ENCODE assay signal across 29 cellular contexts in the genomic region with DNA sequence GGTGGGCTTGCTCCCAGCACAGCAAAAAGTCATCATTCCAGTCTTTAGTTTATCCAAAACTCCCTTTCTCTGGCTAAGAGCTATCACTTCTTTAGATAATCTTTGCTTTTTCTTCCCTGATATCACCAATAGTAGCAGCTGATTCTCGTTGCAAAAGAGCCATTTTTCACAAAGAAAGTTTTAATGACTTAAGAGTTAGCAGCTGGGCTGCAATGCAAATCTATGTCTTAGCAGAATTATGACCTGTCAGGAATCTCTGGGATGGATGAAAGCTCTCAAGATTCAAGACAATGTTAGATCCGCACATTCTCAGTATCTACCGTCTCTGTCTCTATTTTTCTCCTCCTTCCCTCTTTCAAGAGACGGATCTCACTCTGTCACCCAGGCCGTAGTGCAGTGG. TPM values are rescaled to one million over a fixed set of nuclear protein-coding genes. Genes with fewer than 3 reads are reported as not detected.
DNase-seq lines count a peak whose midpoint lies in the region; ATAC-seq and TF ChIP-seq lines count a peak whose summit lies in the region.
"Had no signal": no experiment of that assay in that cellular context is flagged by ENCODE, and none has a peak within 500 bp of the region (broad histone marks: within the 10 kb centered on the region; RNA-seq: fewer than 3 reads in every experiment).

No MANE protein-coding gene starts in this region.

- peaks cover 24% of the 10 kb centered on the region for H3K36me3 Mint-ChIP-seq in nephron (ENCODE audit: low read depth)
- H3K36me3 Mint-ChIP-seq: activated CD4-positive, alpha-beta memory T cell treated with anti-CD3 and anti-CD28 coated beads for 36 hours; activated naive CD4-positive, alpha-beta T cell treated with anti-CD3 and anti-CD28 coated beads, Interleukin-2, amount 50 U/mL, for 24 hours; CD4-positive, alpha-beta memory T cell; stimulated activated memory B cell treated with anti-CD40 and anti-IgM and Interleukin-4, amounts not matched to agents 10 μg/mL and 1 μg/mL and 100 μg/mL, for 72 hours had no signal

- peaks cover 3% of the 10 kb centered on the region for H3K36me3 ChIP-seq in cardiac muscle cell
- H3K36me3 ChIP-seq: right lobe of liver, vagina had no signal

- intact Hi-C loops in left cardiac atrium (cut with DNase I) (loop anchor here in 1 of 2 donors (2.0 kb wide), 1 partner anchor 25 kb away; no protein-coding TSS in a partner anchor), right cardiac atrium (cut with DNase I) (no loop called here)

- H3K4me3 ChIP-seq in cardiac muscle cell = no peak overlapping the region
- no peak overlapping the region for H3K4me3 ChIP-seq in right cardiac atrium (ENCODE audit: low read length)
- H3K4me3 ChIP-seq: K562, MG63, right lobe of liver, SJSA1, vagina had no signal

- 71% methylated on average over 5 of the region's 5 CpGs for WGBS in right cardiac atrium

- no peaks in the 10 kb centered on the region for H3K9me3 ChIP-seq in cardiac muscle cell (ENCODE audit: low read depth)
- H3K9me3 ChIP-seq in right cardiac atrium (ENCODE audit: control insufficient read depth, low read length) = no peaks in the 10 kb centered on the region
- H3K9me3 ChIP-seq: MG63, right lobe of liver, vagina had no signal

- no peaks in the 10 kb centered on the region for H3K9me3 Mint-ChIP-seq in nephron
- H3K9me3 Mint-ChIP-seq: activated CD4-positive, alpha-beta memory T cell treated with anti-CD3 and anti-CD28 coated beads for 36 hours; activated naive CD4-positive, alpha-beta T cell treated with anti-CD3 and anti-CD28 coated beads, Interleukin-2, amount 50 U/mL, for 24 hours; activated T-helper 17 cell treated with anti-CD3 and anti-CD28 coated beads, Interleukin-2, amount 50 U/mL, for 72 hours; CD4-positive, alpha-beta memory T cell; stimulated activated memory B cell treated with anti-CD40 and anti-IgM and Interleukin-4, amounts not matched to agents 10 μg/mL and 1 μg/mL and 100 μg/mL, for 72 hours had no signal

- peak overlapping the region in 2 of 3 experiments; percentile 36 to 68 for H3K4me3 Mint-ChIP-seq in nephron
- H3K4me3 Mint-ChIP-seq: activated CD4-positive, alpha-beta memory T cell treated with anti-CD3 and anti-CD28 coated beads for 36 hours; activated naive CD4-positive, alpha-beta T cell treated with anti-CD3 and anti-CD28 coated beads, Interleukin-2, amount 50 U/mL, for 24 hours; activated T-helper 17 cell treated with anti-CD3 and anti-CD28 coated beads, Interleukin-2, amount 50 U/mL, for 72 hours; CD4-positive, alpha-beta memory T cell; stimulated activated memory B cell treated with anti-CD40 and anti-IgM and Interleukin-4, amounts not matched to agents 10 μg/mL and 1 μg/mL and 100 μg/mL, for 72 hours had no signal

- ATAC-seq in left cardiac atrium = no peak
- ATAC-seq in HG03095 (IDR thresholded peaks at IDR 0.05; ENCODE audit: unreplicated experiment) = no peak
- no peak for ATAC-seq in right cardiac atrium
- no peak for ATAC-seq in HG03025 (IDR thresholded peaks at IDR 0.05; ENCODE audit: low FRiP score, unreplicated experiment)
- ATAC-seq: activated CD4-positive, CD25-positive, alpha-beta regulatory T cell treated with anti-CD3 and anti-CD28 coated beads, Interleukin-2, amount 50 U/mL, for 24 hours; activated T-helper 17 cell treated with anti-CD3 and anti-CD28 coated beads, Interleukin-2, amount 50 U/mL, for 72 hours; K562; right lobe of liver; stimulated activated memory B cell treated with anti-CD40 and anti-IgM and Interleukin-4, amounts not matched to agents 10 μg/mL and 1 μg/mL and 100 μg/mL, for 72 hours had no signal

- H3K27me3 Mint-ChIP-seq in nephron (ENCODE audit: low read depth) = peaks cover 3% of the 10 kb centered on the region

- H3K4me1 Mint-ChIP-seq in nephron = peaks cover 59% of the 10 kb centered on the region
- H3K4me1 Mint-ChIP-seq: activated naive CD4-positive, alpha-beta T cell treated with anti-CD3 and anti-CD28 coated beads, Interleukin-2, amount 50 U/mL, for 24 hours; activated T-helper 17 cell treated with anti-CD3 and anti-CD28 coated beads, Interleukin-2, amount 50 U/mL, for 72 hours; stimulated activated memory B cell treated with anti-CD40 and anti-IgM and Interleukin-4, amounts not matched to agents 10 μg/mL and 1 μg/mL and 100 μg/mL, for 72 hours had no signal

- DNase-seq in cardiac muscle cell (ENCODE audit: low read depth in 1 of 2, low spot score in 1 of 2) (peak in 1 of 2 donors; percentile 8), left cardiac atrium (no peak), epithelial cell of prostate (ENCODE audit: low read depth, low spot score) (no peak), right cardiac atrium (no peak), islet precursor cell (no peak)
- DNase-seq: activated CD4-positive, alpha-beta memory T cell treated with anti-CD3 and anti-CD28 coated beads for 36 hours; activated CD8-positive, alpha-beta memory T cell treated with anti-CD3 and anti-CD28 coated beads, Interleukin-2, amount 50 U/mL, for 48 hours; amygdala; CD4-positive, alpha-beta memory T cell; cortex of kidney; MG63; NCI-H2029 treated with DMSO at 0.1 percent for 48 hours; NCI-H748 treated with DMSO at 0.1 percent for 48 hours; right lobe of liver; stimulated activated CD4-positive, alpha-beta T cell treated with anti-CD3 and anti-CD28 coated beads, Interleukin-12 subunit alpha, Interleukin-12 subunit beta, amount 100 ng/mL, for 4 hours; stimulated activated CD4-positive, alpha-beta T cell treated with anti-CD3 and anti-CD28 coated beads, Interleukin-4, amount 100 ng/mL, for 4 hours; substantia nigra; T-helper 1 cell had no signal

- peaks cover 18% of the 10 kb centered on the region for H3K4me1 ChIP-seq in cardiac muscle cell (ENCODE audit: low read depth)
- H3K4me1 ChIP-seq in right cardiac atrium (ENCODE audit: control insufficient read depth, insufficient read depth, low read length) = no peaks in the 10 kb centered on the region

- peak overlapping the region; percentile 89 to 96 (median 95) for H3K27ac Mint-ChIP-seq in nephron
- H3K27ac Mint-ChIP-seq: activated CD4-positive, alpha-beta memory T cell treated with anti-CD3 and anti-CD28 coated beads for 36 hours; activated naive CD4-positive, alpha-beta T cell treated with anti-CD3 and anti-CD28 coated beads, Interleukin-2, amount 50 U/mL, for 24 hours; activated T-helper 17 cell treated with anti-CD3 and anti-CD28 coated beads, Interleukin-2, amount 50 U/mL, for 72 hours; stimulated activated memory B cell treated with anti-CD40 and anti-IgM and Interleukin-4, amounts not matched to agents 10 μg/mL and 1 μg/mL and 100 μg/mL, for 72 hours had no signal

- no peak for TF ChIP-seq CTCF in cardiac muscle cell (IDR thresholded peaks at IDR 0.05; ENCODE audit: low read depth, low read length)
- no peak for TF ChIP-seq CTCF in nephron (IDR thresholded peaks at IDR 0.05; ENCODE audit: unreplicated experiment in 3 of 3)

- H3K27ac ChIP-seq in cardiac muscle cell (peak overlapping the region; percentile 79), epithelial cell of prostate (peak overlapping the region; percentile 95), right cardiac atrium (ENCODE audit: low read length) (no peak overlapping the region)
- H3K27ac ChIP-seq: 22Rv1, right lobe of liver, SJSA1, vagina had no signal

- no peaks in the 10 kb centered on the region for H3K27me3 ChIP-seq in cardiac muscle cell
- H3K27me3 ChIP-seq in right cardiac atrium (ENCODE audit: control insufficient read depth, insufficient read depth) = no peaks in the 10 kb centered on the region
- H3K27me3 ChIP-seq: MG63, right lobe of liver, SJSA1, vagina had no signal

RNA-seq across cellular contexts. Expression of a gene that starts 53.7 kb away (rescaled TPM):
- 107 and 122 TPM in 2 replicates for total RNA-seq in cardiac muscle cell
- polyA plus RNA-seq in cardiac muscle cell = 120 and 128 TPM in 2 replicates
- 10 to 100 TPM; 16.7 to 20.8 TPM for total RNA-seq in left cardiac atrium
- total RNA-seq in right cardiac atrium = 10 to 100 TPM; 14.7 to 21.8 (median 17.3) TPM
- 11.6 TPM for polyA plus RNA-seq in right cardiac atrium
